ENCODE assay signal across 31 cellular contexts in genomic region chr11:107472966-107473365, GRCh38.
"Had no signal": no experiment of that assay in that cellular context is flagged by ENCODE, and none has a peak within 500 bp of the region (broad histone marks: within the 10 kb centered on the region; RNA-seq: fewer than 3 reads in every experiment).

No MANE protein-coding gene starts in this region.

- H3K27ac ChIP-seq: adrenal gland, body of pancreas, cardiac muscle cell, colonic mucosa, dorsolateral prefrontal cortex, esophagus muscularis mucosa had no signal

- H3K27me3 ChIP-seq: body of pancreas, cardiac muscle cell, colonic mucosa had no signal

- ATAC-seq: activated CD4-positive, alpha-beta T cell treated with anti-CD3 and anti-CD28 coated beads for 36 hours; activated CD8-positive, alpha-beta T cell treated with anti-CD3 and anti-CD28 coated beads for 36 hours; activated naive CD8-positive, alpha-beta T cell treated with anti-CD3 and anti-CD28 coated beads, Interleukin-2, amount 50 U/mL, for 24 hours; activated T-cell treated with anti-CD3 and anti-CD28 coated beads, Interleukin-2, amount 50 U/mL, for 4 hours; activated T-helper 17 cell treated with anti-CD3 and anti-CD28 coated beads, Interleukin-2, amount 50 U/mL, for 72 hours; body of pancreas had no signal

- H3K27ac Mint-ChIP-seq: activated CD4-positive, alpha-beta T cell treated with anti-CD3 and anti-CD28 coated beads for 36 hours; activated CD8-positive, alpha-beta T cell treated with anti-CD3 and anti-CD28 coated beads for 36 hours; activated naive CD8-positive, alpha-beta T cell treated with anti-CD3 and anti-CD28 coated beads for 36 hours; activated naive CD8-positive, alpha-beta T cell treated with anti-CD3 and anti-CD28 coated beads, Interleukin-2, amount 50 U/mL, for 24 hours; activated T-helper 17 cell treated with anti-CD3 and anti-CD28 coated beads, Interleukin-2, amount 50 U/mL, for 72 hours; endodermal cell had no signal

- H3K36me3 ChIP-seq: adrenal gland, cardiac muscle cell, colonic mucosa, esophagus muscularis mucosa had no signal

- H3K9me3 Mint-ChIP-seq: activated CD8-positive, alpha-beta T cell treated with anti-CD3 and anti-CD28 coated beads for 36 hours; activated naive CD8-positive, alpha-beta T cell treated with anti-CD3 and anti-CD28 coated beads, Interleukin-2, amount 50 U/mL, for 24 hours; activated T-cell treated with anti-CD3 and anti-CD28 coated beads, Interleukin-2, amount 50 U/mL, for 4 hours; activated T-helper 17 cell treated with anti-CD3 and anti-CD28 coated beads, Interleukin-2, amount 50 U/mL, for 72 hours; endodermal cell had no signal

- H3K4me1 ChIP-seq: adrenal gland, body of pancreas, colonic mucosa, esophagus muscularis mucosa had no signal

- H3K4me1 Mint-ChIP-seq: activated CD4-positive, alpha-beta T cell treated with anti-CD3 and anti-CD28 coated beads for 36 hours; activated naive CD8-positive, alpha-beta T cell treated with anti-CD3 and anti-CD28 coated beads for 36 hours; activated naive CD8-positive, alpha-beta T cell treated with anti-CD3 and anti-CD28 coated beads, Interleukin-2, amount 50 U/mL, for 24 hours; activated T-helper 17 cell treated with anti-CD3 and anti-CD28 coated beads, Interleukin-2, amount 50 U/mL, for 72 hours; endodermal cell had no signal

- H3K4me3 ChIP-seq: adrenal gland, body of pancreas, cardiac muscle cell, colonic mucosa, dorsolateral prefrontal cortex, esophagus muscularis mucosa had no signal

- H3K36me3 Mint-ChIP-seq: activated naive CD8-positive, alpha-beta T cell treated with anti-CD3 and anti-CD28 coated beads for 36 hours had no signal

- H3K9me3 ChIP-seq: adrenal gland, body of pancreas, colonic mucosa, esophagus muscularis mucosa had no signal

- H3K4me3 Mint-ChIP-seq: activated CD4-positive, alpha-beta T cell treated with anti-CD3 and anti-CD28 coated beads for 36 hours; activated CD8-positive, alpha-beta T cell treated with anti-CD3 and anti-CD28 coated beads for 36 hours; activated naive CD8-positive, alpha-beta T cell treated with anti-CD3 and anti-CD28 coated beads for 36 hours; activated naive CD8-positive, alpha-beta T cell treated with anti-CD3 and anti-CD28 coated beads, Interleukin-2, amount 50 U/mL, for 24 hours; activated T-cell treated with anti-CD3 and anti-CD28 coated beads, Interleukin-2, amount 50 U/mL, for 4 hours; activated T-helper 17 cell treated with anti-CD3 and anti-CD28 coated beads, Interleukin-2, amount 50 U/mL, for 72 hours; endodermal cell had no signal

- DNase-seq: activated CD4-positive, alpha-beta T cell treated with anti-CD3 and anti-CD28 coated beads for 36 hours; activated CD4-positive, alpha-beta T cell treated with anti-CD3 and anti-CD28 coated beads, Interleukin-2, amount 50 U/mL, for 1 hour; activated CD4-positive, alpha-beta T cell treated with anti-CD3 and anti-CD28 coated beads, Interleukin-2, amount 50 U/mL, for 48 hours; activated CD4-positive, CD25-positive, alpha-beta regulatory T cell; activated CD4-positive, CD25-positive, alpha-beta regulatory T cell treated with anti-CD3 and anti-CD28 coated beads, Interleukin-2, amount 50 U/mL, for 72 hours; activated CD8-positive, alpha-beta memory T cell treated with anti-CD3 and anti-CD28 coated beads for 24 hours; activated CD8-positive, alpha-beta T cell treated with anti-CD3 and anti-CD28 coated beads for 36 hours; activated effector memory CD4-positive, alpha-beta T cell treated with Interleukin-2 at 50 U/mL for 16 hours; activated gamma-delta T cell treated with Interleukin-2 at 50 U/mL for 16 hours; activated naive CD4-positive, alpha-beta T cell treated with anti-CD3 and anti-CD28 coated beads, Interleukin-2, amount 50 U/mL, for 16 hours; activated naive CD4-positive, alpha-beta T cell treated with Interleukin-2 at 50 U/mL for 16 hours; activated naive CD8-positive, alpha-beta T cell treated with anti-CD3 and anti-CD28 coated beads for 36 hours; activated naive CD8-positive, alpha-beta T cell treated with anti-CD3 and anti-CD28 coated beads, Interleukin-2, amount 50 U/mL, for 24 hours; activated T-cell treated with anti-CD3 and anti-CD28 coated beads, Interleukin-2, amount 50 U/mL, for 4 hours; adrenal gland; amygdala; aorta; body of pancreas; central memory CD4-positive, alpha-beta T cell; cerebellar nuclear complex; colonic mucosa; dorsolateral prefrontal cortex; effector memory CD4-positive, alpha-beta T cell; endodermal cell; erythroblast; head of caudate nucleus; hippocampal formation; T-helper 2 cell had no signal
